ENCODE assay signal across 26 cellular contexts in genomic region chr1:3422638-3423037, GRCh38. TPM values are rescaled to one million over a fixed set of nuclear protein-coding genes. Genes with fewer than 3 reads are reported as not detected.
DNase-seq lines count a peak whose midpoint lies in the region; ATAC-seq, FAIRE-seq and TF ChIP-seq lines count a peak whose summit lies in the region.
"Had no signal": no experiment of that assay in that cellular context is flagged by ENCODE, and none has a peak within 500 bp of the region (broad histone marks: within the 10 kb centered on the region; RNA-seq: fewer than 3 reads in every experiment).

No MANE protein-coding gene starts in this region.

- DNase-seq in HepG2 (ENCODE audit: low spot score) (no peak), right lobe of liver (no peak), pancreas (peak in 2 of 6 donors; percentile 26 to 66), transverse colon (no peak), NCI-H2171 treated with DMSO at 0.1 percent for 48 hours (lab: John Stamatoyannopoulos, UW) (no peak), HuH-7.5 (ENCODE audit: low spot score) (no peak)
- DNase-seq in stimulated activated CD4-positive, alpha-beta T cell treated with anti-CD3 and anti-CD28 coated beads, Interleukin-4, amount 100 ng/mL, for 4 hours, result no peak
- DNase-seq: ACHN; activated CD8-positive, alpha-beta T cell treated with anti-CD3 and anti-CD28 coated beads, Interleukin-2, amount 10 ng/mL, durations not matched to agents 7 days and 5 days; activated effector memory CD4-positive, alpha-beta T cell treated with anti-CD3 and anti-CD28 coated beads, Interleukin-2, amount 50 U/mL, for 16 hours; BE2C; DMS53; effector memory CD8-positive, alpha-beta T cell; erythroblast; mesendoderm; MG63; NCI-H2029; NCI-H2227 treated with DMSO at 0.1 percent for 48 hours; NCI-H526 treated with DMSO at 0.1 percent for 48 hours; stimulated activated CD8-positive, alpha-beta memory T cell treated with anti-CD3 and anti-CD28 coated beads, Interleukin-4, amount 100 ng/mL, for 48 hours had no signal

- TF ChIP-seq POLR2A in HepG2 (IDR thresholded peaks at IDR 0.05; ENCODE audit: insufficient read depth in 1 of 2, low read depth in 2 of 2, low read length in 2 of 2) (no peak), right lobe of liver (IDR thresholded peaks at IDR 0.05) (no peak), transverse colon (IDR thresholded peaks at IDR 0.05) (no peak)

- H3K27me3 ChIP-seq in HepG2 (ENCODE audit: control insufficient read depth in 1 of 2, insufficient read depth in 2 of 2, low read length in 2 of 2), result peaks cover 2 to 9% of the 10 kb centered on the region in 2 experiments; a peak in 3 of 5 replicates
- no peaks in the 10 kb centered on the region for H3K27me3 ChIP-seq in right lobe of liver
- H3K27me3 ChIP-seq in duodenal mucosa (ENCODE audit: control insufficient read depth in 1 of 2, insufficient read depth in 2 of 2, low read length in 2 of 2), result no peaks in the 10 kb centered on the region
- no peaks in the 10 kb centered on the region for H3K27me3 ChIP-seq in pancreas
- H3K27me3 ChIP-seq in transverse colon, result peaks cover 22% of the 10 kb centered on the region
- H3K27me3 ChIP-seq: BE2C, MG63 had no signal

- CTCF ChIA-PET in HepG2 (lab: Yijun Ruan, JAX; ENCODE audit: low intra/inter-chr PET ratio, low total read pairs), result interaction anchor here (2.6 kb wide), 1 partner anchor 411 kb away, joined by 14 read pairs; no protein-coding TSS in a partner anchor

- FAIRE-seq in HepG2 (lab: Jason Lieb, UNC) (no peak), pancreas (lab: Jason Lieb, UNC) (no peak)
- FAIRE-seq: H54 had no signal

- no peaks in the 10 kb centered on the region for H3K79me2 ChIP-seq in HepG2 (ENCODE audit: insufficient read depth, low read length)

- WGBS in HepG2 (ENCODE audit: low lambda C conversion rate), result 83% methylated on average over 6 of the region's 14 CpGs
- WGBS in right lobe of liver (ENCODE audit: insufficient coverage, low coverage, low lambda C conversion rate, missing lambda C conversion rate), result 55% methylated on average over 4 of the region's 14 CpGs
- WGBS in pancreas, 2 donors, result 86 to 90% methylated on average over 14 of the region's 14 CpGs
- WGBS in transverse colon (ENCODE audit: low coverage in 1 of 2), 2 donors, result 90% methylated on average over 14 of the region's 14 CpGs; no CpG with 5 or more reads in 1 of the 2 donors

- ATAC-seq in HepG2 (no peak), right lobe of liver (no peak), pancreas (no peak)
- ATAC-seq: activated CD8-positive, alpha-beta T cell treated with anti-CD3 and anti-CD28 coated beads, Interleukin-2, amount 10 ng/mL, durations not matched to agents 7 days and 5 days; effector memory CD8-positive, alpha-beta T cell had no signal

- TF ChIP-seq CTCF in HepG2 (CRISPR knock-in tag; IDR thresholded peaks at IDR 0.05) (no peak), right lobe of liver (IDR thresholded peaks at IDR 0.05) (no peak), pancreas (IDR thresholded peaks at IDR 0.05) (no peak), transverse colon (IDR thresholded peaks at IDR 0.05) (no peak)

- POLR2A ChIA-PET in HepG2 (lab: Yijun Ruan, JAX), result no interaction called here

- intact Hi-C loops in HepG2 (cut with micrococcal nuclease; ENCODE audit: unreplicated experiment) (loop anchor here (10.0 kb wide), 1 partner anchor 548 kb away; no protein-coding TSS in a partner anchor), right lobe of liver (cut with DNase I) (loop anchor here (5.0 to 10.0 kb wide), 2 partner anchors 410 to 598 kb away; no protein-coding TSS in a partner anchor), pancreas (cut with DNase I) (no loop called here), transverse colon (cut with DNase I; ENCODE audit: low total_unique reads) (loop anchor here (5.0 kb wide), 1 partner anchor 410 kb away; no protein-coding TSS in a partner anchor)

- H3K9ac ChIP-seq in HepG2 (ENCODE audit: insufficient read depth, low read depth, low read length), result peak overlapping the region; percentile 51; the same call in 1 of the 2 replicates
- peak overlapping the region; percentile 60 to 70 for H3K9ac ChIP-seq in duodenal mucosa (ENCODE audit: low read depth in 1 of 2, low read length in 2 of 2)

- no peaks in the 10 kb centered on the region for H3K36me3 ChIP-seq in HepG2 (replicated peaks in 1 of 2; ENCODE audit: control insufficient read depth in 1 of 2, insufficient read depth in 2 of 2, low read length in 2 of 2)
- no peaks in the 10 kb centered on the region for H3K36me3 ChIP-seq in right lobe of liver
- H3K36me3 ChIP-seq in duodenal mucosa (ENCODE audit: control insufficient read depth in 1 of 2, insufficient read depth in 2 of 2, low read length in 2 of 2), result peaks cover 13 to 22% of the 10 kb centered on the region in 2 donors
- H3K36me3 ChIP-seq in pancreas, result peaks cover 0 to 4% (median 0%) of the 10 kb centered on the region in 3 donors
- no peaks in the 10 kb centered on the region for H3K36me3 ChIP-seq in transverse colon
- H3K36me3 ChIP-seq: BE2C, MG63 had no signal

- in situ Hi-C loops in HepG2 (cut with HindIII; ENCODE audit: extremely low pct_ligation_motif_present, low pct_unique_long_range_greater_than_20kb) (loop anchor here (5.0 kb wide), 1 partner anchor 355 kb away; the partner anchor contains the start of gene PRDM16), transverse colon (cut with MboI; ENCODE audit: low pct_ligation_motif_present in 1 of 4, low pct_unique_long_range_greater_than_20kb in 1 of 4, low sequenced_read_pairs in 3 of 4) (loop anchor here in 1 of 4 donors (25.0 kb wide), 1 partner anchor 410 kb away; the partner anchor contains the start of gene ACTRT2)

- H4K20me1 ChIP-seq in HepG2 (ENCODE audit: insufficient read depth, low read length), result no peaks in the 10 kb centered on the region

- peak overlapping the region; percentile 70 for H3K27ac ChIP-seq in HepG2 (ENCODE audit: extremely low read length, insufficient read depth, low read length)
- no peak overlapping the region for H3K27ac ChIP-seq in right lobe of liver
- peak overlapping the region; percentile 0 for H3K27ac ChIP-seq in duodenal mucosa (ENCODE audit: low read depth, low read length)
- H3K27ac ChIP-seq in pancreas, result peak overlapping the region; percentile 60 to 82 (median 70)
- peak overlapping the region; percentile 9 to 46 (median 39) for H3K27ac ChIP-seq in transverse colon
- H3K27ac ChIP-seq: RWPE1, SK-N-MC, skin epidermis had no signal

- no peaks in the 10 kb centered on the region for H3K9me3 ChIP-seq in HepG2 (ENCODE audit: low read length)
- no peaks in the 10 kb centered on the region for H3K9me3 ChIP-seq in right lobe of liver
- H3K9me3 ChIP-seq in duodenal mucosa (ENCODE audit: control insufficient read depth in 1 of 2, low read length in 2 of 2), result no peaks in the 10 kb centered on the region
- no peaks in the 10 kb centered on the region for H3K9me3 ChIP-seq in pancreas
- no peaks in the 10 kb centered on the region for H3K9me3 ChIP-seq in transverse colon
- H3K9me3 ChIP-seq: BE2C, MG63 had no signal

- no peak for TF ChIP-seq RAD21 in HepG2 (CRISPR knock-in tag; IDR thresholded peaks at IDR 0.05)

- BruUV-seq in HepG2 (replicated peaks; lab: Mats Ljungman, UMichigan), result no TSS peak

- H3K4me3 ChIP-seq in HepG2 (replicated peaks in 1 of 3; ENCODE audit: insufficient read depth in 1 of 3, low read depth in 2 of 3, low read length in 3 of 3), result no peak overlapping the region
- no peak overlapping the region for H3K4me3 ChIP-seq in right lobe of liver
- H3K4me3 ChIP-seq in duodenal mucosa (ENCODE audit: low read depth in 1 of 2, low read length in 2 of 2), result no peak overlapping the region
- no peak overlapping the region for H3K4me3 ChIP-seq in pancreas
- no peak overlapping the region for H3K4me3 ChIP-seq in transverse colon
- H3K4me3 ChIP-seq: MG63, SK-N-MC, skin epidermis had no signal

- H2AFZ ChIP-seq in HepG2 (ENCODE audit: low read length), result no peak overlapping the region

- peak overlapping the region; percentile 45 for H3K4me2 ChIP-seq in HepG2 (ENCODE audit: low read depth, low read length)

- H3K4me1 ChIP-seq in HepG2 (ENCODE audit: insufficient read depth, low read length) (peaks cover 53% of the 10 kb centered on the region), right lobe of liver (no peaks in the 10 kb centered on the region), duodenal mucosa (ENCODE audit: control insufficient read depth in 1 of 2, insufficient read depth in 2 of 2, low read length in 2 of 2) (peaks cover 44 to 47% of the 10 kb centered on the region in 2 donors), pancreas (peaks cover 0 to 3% (median 3%) of the 10 kb centered on the region in 3 donors), transverse colon (peaks cover 0 to 26% (median 10%) of the 10 kb centered on the region in 4 donors)
- H3K4me1 ChIP-seq: BE2C had no signal

- TF ChIP-seq EP300 in HepG2 (IDR thresholded peaks at IDR 0.05; ENCODE audit: low read depth in 2 of 2, low read length in 2 of 2), result no peak
- no peak for TF ChIP-seq EP300 in HepG2 (CRISPR knock-in tag; IDR thresholded peaks at IDR 0.05; ENCODE audit: borderline replicate concordance)
- TF ChIP-seq EP300 in transverse colon (IDR thresholded peaks at IDR 0.05; ENCODE audit: low read depth), result no peak

RNA-seq across cellular contexts. Expression of gene ARHGEF16, which starts 31.8 kb away (rescaled TPM):
- total RNA-seq in HepG2 (2016; rRNA removed; fragmentation: Illumina TruSeq; extraction: Trizol), result 15.9 and 20.3 TPM in 2 replicates
- 6.0 and 6.6 TPM in 2 replicates for total RNA-seq in HepG2 (2016; cell fraction: cytosol; rRNA removed; fragmentation: Illumina TruSeq; extraction: Trizol; ENCODE audit: low read depth)
- total RNA-seq in HepG2 (2016; cell fraction: insoluble cytoplasmic fraction; rRNA removed; fragmentation: Illumina TruSeq; extraction: Trizol), result 14.5 and 24.2 TPM in 2 replicates
- total RNA-seq in HepG2 (2016; cell fraction: membrane; rRNA removed; fragmentation: Illumina TruSeq; extraction: Trizol), result 7.4 and 7.6 TPM in 2 replicates
- 21.4 and 22.0 TPM in 2 replicates for total RNA-seq in HepG2 (2016; cell fraction: nucleus; rRNA removed; fragmentation: Illumina TruSeq; extraction: Trizol)
- 39.9 and 59.7 TPM in 2 replicates for polyA plus RNA-seq in HepG2 (2011; rRNA removed)
- 23.3 and 35.8 TPM in 2 replicates for polyA plus RNA-seq in HepG2 (2011; cell fraction: cytosol; rRNA removed)
- polyA plus RNA-seq in HepG2 (2011; cell fraction: nucleus; rRNA removed), result 382 and 454 TPM in 2 replicates
- 19.7 and 28.0 TPM in 2 replicates for polyA plus RNA-seq in HepG2 (2012)
- polyA plus RNA-seq in HepG2 (2016; cell fraction: cytosol; fragmentation: Illumina TruSeq; extraction: Trizol; ENCODE audit: low read depth), result 2.5 and 2.8 TPM in 2 replicates
- 12.5 and 17.8 TPM in 2 replicates for polyA plus RNA-seq in HepG2 (2016; cell fraction: insoluble cytoplasmic fraction; fragmentation: Illumina TruSeq; extraction: Trizol; ENCODE audit: low read depth)
- 4.2 and 4.8 TPM in 2 replicates for polyA plus RNA-seq in HepG2 (2016; cell fraction: membrane; fragmentation: Illumina TruSeq; extraction: Trizol; ENCODE audit: low read depth)
- 58.7 and 59.2 TPM in 2 replicates for polyA plus RNA-seq in HepG2 (2016; cell fraction: nucleus; fragmentation: Illumina TruSeq; extraction: Trizol; ENCODE audit: insufficient read depth, low read depth)
- 30.5 and 69.1 TPM in 2 replicates for polyA minus RNA-seq in HepG2 (2011; rRNA and poly(A)+ RNA removed; ENCODE audit: low replicate concordance)
- polyA minus RNA-seq in HepG2 (2011; cell fraction: cytosol; rRNA and poly(A)+ RNA removed), result 13.4 and 17.4 TPM in 2 replicates
- 38.4 and 41.6 TPM in 2 replicates for polyA minus RNA-seq in HepG2 (2011; cell fraction: nucleus; rRNA and poly(A)+ RNA removed)
- total RNA-seq in right lobe of liver, result 10 to 100 TPM in 2 of 6 experiments, 1 to 10 TPM in 4; 2.1 to 16.3 (median 7.5) TPM
- total RNA-seq in pancreas, result 10 to 100 TPM in 2 of 6 donors, 1 to 10 TPM in 4; 8.2 to 12.2 (median 9.3) TPM
- polyA plus RNA-seq in pancreas, result 10 to 100 TPM; 25.0 to 26.4 TPM
- 100 to 1,000 TPM; 104 to 240 (median 145) TPM for total RNA-seq in transverse colon
- total RNA-seq: activated CD8-positive, alpha-beta T cell treated with anti-CD3 and anti-CD28 coated beads, Interleukin-2, amount 10 ng/mL, durations not matched to agents 7 days and 5 days; T-helper 2 cell treated with Interferon-gamma antibody and Interleukin-4, amounts not matched to agents 100 ng/mL and 5 ng/mL, for 36 hours had no signal

Comparison
In these comparisons a context has a peak if more than half of its experiments do, and no peak if none do; other contexts are left out.
1. H3K27ac ChIP-seq: peak in HepG2 (single experiment), duodenal mucosa (single experiment), pancreas (4 of 4) and transverse colon (4 of 4); none in right lobe of liver (0 of 3).
2. intact Hi-C loops: an anchor here in HepG2 (10.0 kb wide), right lobe of liver (5.0 to 10.0 kb wide) and transverse colon (5.0 kb wide); none called in pancreas.